Comparison of ENCODE assay signal across 1 cellular context in genomic region chr2:229974271-229974670, GRCh38.
TF ChIP-seq lines count a peak whose summit lies in the region.

No MANE protein-coding gene starts in this region.

TF ChIP-seq in GM23338, 12 proteins besides CTCF, POLR2A, EP300 and RAD21 (continued from another document):
- TF ChIP-seq REST (IDR thresholded peaks at IDR 0.05; ENCODE audit: unreplicated experiment): no peak
- no peak for TF ChIP-seq CREB1 (CRISPR knock-in tag; IDR thresholded peaks at IDR 0.05; ENCODE audit: low read depth)
- no peak for TF ChIP-seq POLR2AphosphoS5 (IDR thresholded peaks at IDR 0.05; ENCODE audit: low read depth)
